In genomic region chrX:104513162-104513561, GRCh38 we compare ENCODE assay signal across 8 cellular contexts. TPM values are rescaled to one million over a fixed set of nuclear protein-coding genes. Genes with fewer than 3 reads are reported as not detected.
"Had no signal": no experiment of that assay in that cellular context is flagged by ENCODE, and none has a peak within 500 bp of the region (broad histone marks: within the 10 kb centered on the region; RNA-seq: fewer than 3 reads in every experiment).

No MANE protein-coding gene starts in this region.

- H3K4me1 Mint-ChIP-seq: IgD-negative memory B cell had no signal

- H3K27me3 Mint-ChIP-seq: IgD-negative memory B cell had no signal

- H3K4me2 ChIP-seq: KMS-11 had no signal

- H3K27ac ChIP-seq: HL-60, KMS-11 had no signal

- FAIRE-seq: HTR-8/SVneo had no signal

- H3K27ac Mint-ChIP-seq: IgD-negative memory B cell had no signal

- H3K36me3 Mint-ChIP-seq: IgD-negative memory B cell had no signal

- H3K4me3 Mint-ChIP-seq: IgD-negative memory B cell had no signal

- DNase-seq: KBM-7, KG1 had no signal

- H3K9ac ChIP-seq: KMS-11 had no signal

- H3K9me3 Mint-ChIP-seq: IgD-negative memory B cell had no signal

RNA-seq across cellular contexts. Expression of gene IL1RAPL2, which starts 52.8 kb away (rescaled TPM):
- total RNA-seq: HT-29, HT1080 had no signal
- polyA plus RNA-seq: IgD-negative memory B cell had no signal
